1 cellular context compared by ENCODE assay signal in genomic region chr20:35305682-35306556, GRCh38.
TF ChIP-seq lines count a peak whose summit lies in the region.

No MANE protein-coding gene starts in this region.

TF ChIP-seq in K562, 482 proteins besides CTCF, POLR2A, EP300 and RAD21 (continued from another document):
- no peak for TF ChIP-seq PBX2 (CRISPR knock-in tag; IDR thresholded peaks at IDR 0.05; ENCODE audit: low read depth)
- peak; percentile 35 for TF ChIP-seq PBX2 (tag; conservative IDR thresholded peaks at IDR 0.05; ENCODE audit: low read depth)
- TF ChIP-seq EP400 (IDR thresholded peaks at IDR 0.05) = no peak
- peak; percentile 76 for TF ChIP-seq MGA (IDR thresholded peaks at IDR 0.05)
- peak; percentile 95 for TF ChIP-seq ZNF395 (CRISPR knock-in tag; IDR thresholded peaks at IDR 0.05)
- peak; percentile 75 for TF ChIP-seq SMARCA4 (IDR thresholded peaks at IDR 0.05)
- TF ChIP-seq ZNF589 (CRISPR knock-in tag; IDR thresholded peaks at IDR 0.05; ENCODE audit: low read depth) = peak; percentile 97
- TF ChIP-seq ZNF639 (CRISPR knock-in tag; conservative IDR thresholded peaks at IDR 0.05 in 1 of 2, IDR thresholded peaks at IDR 0.05 in 1 of 2) = 0 out of 4 replicates have a peak, but pooled peaks of 1 of the 2 experiments have one; percentile 38
- peak; percentile 61; the same call in 1 of the 2 replicates for TF ChIP-seq ZNF766 (CRISPR knock-in tag; conservative IDR thresholded peaks at IDR 0.05)
- TF ChIP-seq CBFA2T3 (IDR thresholded peaks at IDR 0.05) = peak; percentile 68
- TF ChIP-seq ZBTB9 (CRISPR knock-in tag; IDR thresholded peaks at IDR 0.05) = peak; percentile 49; the same call in 1 of the 2 replicates
- TF ChIP-seq TOE1 (IDR thresholded peaks at IDR 0.05; ENCODE audit: borderline replicate concordance) = peak; percentile 62
- no peak for TF ChIP-seq TOE1 (CRISPR knock-in tag; IDR thresholded peaks at IDR 0.05; ENCODE audit: borderline replicate concordance, low read depth)
- no peak for TF ChIP-seq MCM2 (IDR thresholded peaks at IDR 0.05; ENCODE audit: low read depth)
- peak; percentile 92 for TF ChIP-seq JUN (IDR thresholded peaks at IDR 0.05; ENCODE audit: borderline replicate concordance, low read depth, low read length)
- no peak for TF ChIP-seq JUN (CRISPR knock-in tag; IDR thresholded peaks at IDR 0.05; ENCODE audit: borderline replicate concordance)
- peak; percentile 99 for TF ChIP-seq FOSL1 (tag; conservative IDR thresholded peaks at IDR 0.05)
- TF ChIP-seq C11orf30 (IDR thresholded peaks at IDR 0.05; ENCODE audit: low read depth) = no peak
- TF ChIP-seq ELF4 (CRISPR knock-in tag; IDR thresholded peaks at IDR 0.05) = 0 out of 2 replicates have a peak, but pooled peaks have one; percentile 5
- no peak for TF ChIP-seq ADNP (tag; IDR thresholded peaks at IDR 0.05)
- TF ChIP-seq ZC3H4 (CRISPR knock-in tag; IDR thresholded peaks at IDR 0.05; ENCODE audit: borderline replicate concordance) = no peak
- peak; percentile 45; the same call in 1 of the 2 replicates for TF ChIP-seq SMAD4 (CRISPR knock-in tag; conservative IDR thresholded peaks at IDR 0.05)
- TF ChIP-seq LEF1 (IDR thresholded peaks at IDR 0.05) = 0 out of 2 replicates have a peak, but pooled peaks have one; percentile 33
- TF ChIP-seq DIDO1 (tag; IDR thresholded peaks at IDR 0.05; ENCODE audit: low read depth) = no peak
- peak; percentile 69 for TF ChIP-seq DPF2 (IDR thresholded peaks at IDR 0.05)
- peak in 1 of 2 experiments; percentile 45 for TF ChIP-seq E2F6 (IDR thresholded peaks at IDR 0.05; ENCODE audit: borderline replicate concordance in 1 of 2, extremely low read depth in 1 of 2, insufficient read depth in 1 of 2, insufficient read length in 1 of 2, low read depth in 1 of 2, low read length in 1 of 2, poor library complexity in 1 of 2, severe bottlenecking in 1 of 2)
- 0 out of 2 replicates have a peak, but pooled peaks have one; percentile 57 for TF ChIP-seq DMBX1 (CRISPR knock-in tag; IDR thresholded peaks at IDR 0.05; ENCODE audit: borderline replicate concordance)
- TF ChIP-seq SREBF2 (CRISPR knock-in tag; IDR thresholded peaks at IDR 0.05) = no peak
- TF ChIP-seq MYNN (IDR thresholded peaks at IDR 0.05) = peak; percentile 89; the same call in 1 of the 2 replicates
- no peak for TF ChIP-seq MYNN (CRISPR knock-in tag; IDR thresholded peaks at IDR 0.05)
- 0 out of 2 replicates have a peak, but pooled peaks have one; percentile 15 for TF ChIP-seq RNF2 (IDR thresholded peaks at IDR 0.05)
- TF ChIP-seq FOXO4 (CRISPR knock-in tag; IDR thresholded peaks at IDR 0.05) = no peak
- peak; percentile 73 for TF ChIP-seq ARID1B (IDR thresholded peaks at IDR 0.05)
- no peak for TF ChIP-seq RAD51 (IDR thresholded peaks at IDR 0.05; ENCODE audit: borderline replicate concordance, low read depth)
- peak; percentile 91 for TF ChIP-seq JUND (IDR thresholded peaks at IDR 0.05; ENCODE audit: borderline replicate concordance, low read depth, low read length)
- TF ChIP-seq JUND (tag; IDR thresholded peaks at IDR 0.05; ENCODE audit: borderline replicate concordance, low read depth, low read length) = peak; percentile 87; the same call in 2 of the 3 replicates
- TF ChIP-seq ZBTB12 (CRISPR knock-in tag; IDR thresholded peaks at IDR 0.05) = peak; percentile 15; the same call in 1 of the 2 replicates
